Comparison of ENCODE assay signal across 8 cellular contexts in genomic region chr4:112633477-112634235, GRCh38. TPM values are rescaled to one million over a fixed set of nuclear protein-coding genes. Genes with fewer than 3 reads are reported as not detected.
DNase-seq lines count a peak whose midpoint lies in the region; ATAC-seq, FAIRE-seq and TF ChIP-seq lines count a peak whose summit lies in the region.

No MANE protein-coding gene starts in this region.

- H3K4me3 ChIP-seq in astrocyte of the spinal cord (ENCODE audit: low read depth, low read length), result no peak overlapping the region

- no peak for ATAC-seq in GM18505 (IDR thresholded peaks at IDR 0.05; ENCODE audit: unreplicated experiment)

- in situ Hi-C loops in astrocyte of the spinal cord (cut with HindIII; ENCODE audit: low sequenced_read_pairs), result no loop called here

- peak; percentile 98 for FAIRE-seq in A204.1 (lab: Jason Lieb, UNC)

- TF ChIP-seq CTCF in astrocyte of the spinal cord (IDR thresholded peaks at IDR 0.05; ENCODE audit: low read depth, low read length), result peak; percentile 40

- TF ChIP-seq POLR2A in GM18505 (IDR thresholded peaks at IDR 0.05; ENCODE audit: borderline replicate concordance, extremely low read depth, insufficient read depth, insufficient read length), result no peak

- DNase-seq in GDM1 (lab: John Stamatoyannopoulos, UW) (peak; percentile 11), NCI-H1694 (lab: John Stamatoyannopoulos, UW) (peak; percentile 43), astrocyte of the spinal cord (ENCODE audit: low read depth, low spot score) (peak; percentile 53), lung microvascular endothelial cell (ENCODE audit: low read depth in 2 of 2) (peak; percentile 34 to 54), activated gamma-delta T cell (lab: John Stamatoyannopoulos, UW) (no peak), NCI-H187 (lab: John Stamatoyannopoulos, UW) (no peak)

RNA-seq across cellular contexts. Expression of gene ZGRF1, which starts 3.1 kb away (rescaled TPM):
- 4.2 and 5.2 TPM in 2 replicates for total RNA-seq in lung microvascular endothelial cell

RNA-seq across cellular contexts. Expression of gene LARP7, which starts 3.3 kb away (rescaled TPM):
- 10.7 and 18.8 TPM in 2 replicates for total RNA-seq in lung microvascular endothelial cell

Comparison
In these comparisons a context has a peak if more than half of its experiments do, and no peak if none do; other contexts are left out.
1. DNase-seq: peak in GDM1 (single experiment), NCI-H1694 (single experiment), astrocyte of the spinal cord (single experiment) and lung microvascular endothelial cell (2 of 2); none in activated gamma-delta T cell (single experiment) and NCI-H187 (0 of 2).